1 cellular context compared by ENCODE assay signal in genomic region chr1:184935919-184936798, GRCh38.
TF ChIP-seq lines count a peak whose summit lies in the region.

No MANE protein-coding gene starts in this region.

TF ChIP-seq in HEK293, 187 proteins besides CTCF, POLR2A, EP300 and RAD21 (continued from another document and continues in another):
- TF ChIP-seq PRDM6 (tag by site-specific recombination; IDR thresholded peaks at IDR 0.05) (peak; percentile 65), SCRT2 (tag by site-specific recombination; IDR thresholded peaks at IDR 0.05) (no peak), ZNF664 (tag by site-specific recombination; IDR thresholded peaks at IDR 0.05) (no peak), ZXDB (tag by site-specific recombination; IDR thresholded peaks at IDR 0.05) (0 out of 2 replicates have a peak, but pooled peaks have one; percentile 23), ZNF777 (tag by site-specific recombination; IDR thresholded peaks at IDR 0.05; ENCODE audit: borderline replicate concordance) (no peak), ZBTB44 (tag by site-specific recombination; IDR thresholded peaks at IDR 0.05) (no peak), ZNF830 (tag by site-specific recombination; IDR thresholded peaks at IDR 0.05; ENCODE audit: low read depth) (no peak), ZNF19 (tag by site-specific recombination; IDR thresholded peaks at IDR 0.05; ENCODE audit: low read depth) (no peak), ZNF701 (tag by site-specific recombination; IDR thresholded peaks at IDR 0.05) (no peak), TRIM28 (IDR thresholded peaks at IDR 0.05; ENCODE audit: borderline replicate concordance, low read length) (0 out of 2 replicates have a peak, but pooled peaks have one; percentile 26), ZNF114 (tag by site-specific recombination; IDR thresholded peaks at IDR 0.05) (no peak), ZNF768 (tag by site-specific recombination; IDR thresholded peaks at IDR 0.05) (no peak), TCF7L2 (IDR thresholded peaks at IDR 0.05; ENCODE audit: borderline replicate concordance, low read depth, low read length) (no peak), ZNF221 (tag by site-specific recombination; IDR thresholded peaks at IDR 0.05; ENCODE audit: borderline replicate concordance) (no peak), SP3 (tag by site-specific recombination; IDR thresholded peaks at IDR 0.05) (no peak), WT1 (tag by site-specific recombination; IDR thresholded peaks at IDR 0.05) (peak; percentile 58), ZNF510 (tag by site-specific recombination; IDR thresholded peaks at IDR 0.05; ENCODE audit: insufficient replicate concordance) (no peak), OVOL3 (tag by site-specific recombination; IDR thresholded peaks at IDR 0.05) (peak; percentile 96), HOXA7 (CRISPR knock-in tag; IDR thresholded peaks at IDR 0.05; ENCODE audit: borderline replicate concordance) (no peak), ZNF645 (tag by site-specific recombination; IDR thresholded peaks at IDR 0.05) (no peak), ZNF600 (tag by site-specific recombination; IDR thresholded peaks at IDR 0.05) (peak; percentile 93), ZNF140 (tag by site-specific recombination; IDR thresholded peaks at IDR 0.05) (no peak), ZNF404 (tag by site-specific recombination; IDR thresholded peaks at IDR 0.05) (no peak), OSR2 (tag by site-specific recombination; IDR thresholded peaks at IDR 0.05) (peak; percentile 30), PRDM4 (tag by site-specific recombination; IDR thresholded peaks at IDR 0.05) (no peak), ZBTB20 (tag by site-specific recombination; IDR thresholded peaks at IDR 0.05) (no peak), ZNF202 (tag by site-specific recombination; IDR thresholded peaks at IDR 0.05; ENCODE audit: borderline replicate concordance) (no peak), GLIS1 (tag by site-specific recombination; IDR thresholded peaks at IDR 0.05) (peak; percentile 93), ZNF223 (tag by site-specific recombination; IDR thresholded peaks at IDR 0.05) (no peak), ZNF747 (tag by site-specific recombination; IDR thresholded peaks at IDR 0.05) (no peak), ZSCAN23 (tag by site-specific recombination; IDR thresholded peaks at IDR 0.05) (no peak), GLIS2 (tag by site-specific recombination; IDR thresholded peaks at IDR 0.05) (no peak), ZNF692 (tag by site-specific recombination; IDR thresholded peaks at IDR 0.05) (no peak), ZEB2 (tag by site-specific recombination; IDR thresholded peaks at IDR 0.05) (0 out of 2 replicates have a peak, but pooled peaks have one; percentile 36), GLI2 (tag by site-specific recombination; IDR thresholded peaks at IDR 0.05; ENCODE audit: borderline replicate concordance, low read depth) (0 out of 2 replicates have a peak, but pooled peaks have one; percentile 15), ZNF521 (tag by site-specific recombination; IDR thresholded peaks at IDR 0.05) (no peak), ZSCAN4 (tag by site-specific recombination; IDR thresholded peaks at IDR 0.05) (0 out of 2 replicates have a peak, but pooled peaks have one; percentile 25), ATF2 (tag by site-specific recombination; IDR thresholded peaks at IDR 0.05; ENCODE audit: low read depth) (no peak), ZNF530 (tag by site-specific recombination; IDR thresholded peaks at IDR 0.05; ENCODE audit: low read depth) (no peak), KLF1 (tag by site-specific recombination; IDR thresholded peaks at IDR 0.05) (no peak), ZFP3 (tag by site-specific recombination; IDR thresholded peaks at IDR 0.05; ENCODE audit: low read depth) (no peak), ZNF791 (tag by site-specific recombination; IDR thresholded peaks at IDR 0.05) (no peak), ZNF391 (tag by site-specific recombination; IDR thresholded peaks at IDR 0.05; ENCODE audit: borderline replicate concordance, low read depth) (no peak), ZNF558 (tag by site-specific recombination; IDR thresholded peaks at IDR 0.05) (peak; percentile 29; the same call in 1 of the 2 replicates), ZSCAN30 (tag by site-specific recombination; IDR thresholded peaks at IDR 0.05) (no peak), ZNF610 (tag by site-specific recombination; IDR thresholded peaks at IDR 0.05; ENCODE audit: borderline replicate concordance) (no peak), RBAK (tag by site-specific recombination; IDR thresholded peaks at IDR 0.05) (no peak), PBX3 (CRISPR knock-in tag; IDR thresholded peaks at IDR 0.05) (no peak), KLF16 (tag by site-specific recombination; IDR thresholded peaks at IDR 0.05) (no peak), BCL11B (tag by site-specific recombination; IDR thresholded peaks at IDR 0.05; ENCODE audit: low read depth) (no peak), SP2 (tag by site-specific recombination; IDR thresholded peaks at IDR 0.05) (no peak), IKZF3 (tag by site-specific recombination; IDR thresholded peaks at IDR 0.05) (peak; percentile 78), ZFHX2 (tag by site-specific recombination; conservative IDR thresholded peaks at IDR 0.05) (no peak), ZNF10 (tag by site-specific recombination; IDR thresholded peaks at IDR 0.05) (peak; percentile 31; the same call in 1 of the 2 replicates), ZNF658 (tag by site-specific recombination; IDR thresholded peaks at IDR 0.05) (no peak), ZBTB17 (tag by site-specific recombination; IDR thresholded peaks at IDR 0.05) (peak; percentile 48), ZNF24 (tag by site-specific recombination; IDR thresholded peaks at IDR 0.05) (0 out of 2 replicates have a peak, but pooled peaks have one; percentile 23), INSM2 (tag by site-specific recombination; IDR thresholded peaks at IDR 0.05) (peak; percentile 89), ZNF501 (tag by site-specific recombination; IDR thresholded peaks at IDR 0.05) (peak; percentile 47; the same call in 1 of the 2 replicates)
